14 cellular contexts compared by ENCODE assay signal in the genomic region with DNA sequence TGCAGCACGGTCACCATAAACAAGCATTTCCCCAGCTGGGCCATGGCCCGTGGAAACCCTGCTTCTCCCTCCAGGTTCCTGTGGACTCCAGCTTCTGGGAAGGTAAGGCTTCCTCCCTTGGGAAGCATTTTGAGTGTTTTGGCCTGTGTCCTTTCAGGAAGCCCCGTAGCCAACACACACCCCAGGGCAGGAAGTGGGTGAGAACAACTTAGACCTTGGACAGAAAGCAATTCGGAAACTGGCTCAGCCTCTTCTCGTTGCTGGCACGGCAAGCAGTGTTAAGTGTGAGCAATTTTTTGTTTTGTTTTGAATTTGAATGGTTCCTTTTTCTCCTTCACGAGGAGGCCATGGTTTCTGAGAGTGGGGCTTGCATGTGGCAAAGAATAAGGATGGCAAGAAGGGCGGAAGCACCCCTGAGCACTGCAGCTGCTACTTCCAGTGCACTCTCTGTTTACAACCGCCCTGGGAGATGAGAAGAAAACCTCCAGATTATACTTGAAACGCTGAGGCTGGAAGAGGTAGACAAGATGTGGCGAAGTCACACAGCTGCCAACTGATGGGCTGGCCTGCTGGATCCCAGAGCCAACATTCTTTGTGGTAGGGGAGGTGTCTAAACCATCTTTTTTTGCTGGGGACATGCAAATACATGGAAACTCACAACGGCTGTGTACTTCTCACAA. TPM values are rescaled to one million over a fixed set of nuclear protein-coding genes. Genes with fewer than 3 reads are reported as not detected.
A peak's percentile ranks its signal among the peaks of the same experiment; 100 is the strongest.
DNase-seq lines count a peak whose midpoint lies in the region; ATAC-seq, FAIRE-seq and TF ChIP-seq lines count a peak whose summit lies in the region.
"Had no signal": no experiment of that assay in that cellular context is flagged by ENCODE, and none has a peak within 500 bp of the region (broad histone marks: within the 10 kb centered on the region; RNA-seq: fewer than 3 reads in every experiment).

No MANE protein-coding gene starts in this region.

- TF ChIP-seq CTCF in K562 (IDR thresholded peaks at IDR 0.05 in 2 of 3, conservative IDR thresholded peaks at IDR 0.05 in 1 of 3; ENCODE audit: insufficient read depth in 2 of 3, low read depth in 1 of 3, low read length in 3 of 3) (no peak), mucosa of descending colon (IDR thresholded peaks at IDR 0.05) (no peak), colonic mucosa (IDR thresholded peaks at IDR 0.05) (no peak)

- POLR2A ChIA-PET in K562 (lab: Yijun Ruan, JAX), result no interaction called here

- CTCF ChIA-PET in K562 (lab: Yijun Ruan, JAX; ENCODE audit: low intra/inter-chr PET ratio), result no interaction called here

- peak overlapping the region; percentile 93 for H2AFZ ChIP-seq in K562 (ENCODE audit: low read depth, low read length)

- H3K9me3 ChIP-seq in K562 (replicated peaks; ENCODE audit: control insufficient read depth, insufficient read depth, low read depth, low read length), result no peaks in the 10 kb centered on the region; the same call in 1 of the 2 replicates
- H3K9me3 ChIP-seq in mucosa of descending colon, result no peaks in the 10 kb centered on the region
- no peaks in the 10 kb centered on the region for H3K9me3 ChIP-seq in colonic mucosa

- H4K20me1 ChIP-seq in K562 (replicated peaks; ENCODE audit: control insufficient read depth, insufficient read depth, low read length), result no peaks in the 10 kb centered on the region

- no peak for TF ChIP-seq EP300 in K562 (IDR thresholded peaks at IDR 0.05; ENCODE audit: low read length)

- in situ Hi-C loops in K562 (cut with MboI), result no loop called here

- FAIRE-seq in K562 (lab: Jason Lieb, UNC), result no peak

- no peak overlapping the region for H3K4me2 ChIP-seq in K562 (ENCODE audit: insufficient read depth, low read length)

- H3K79me2 ChIP-seq in K562 (ENCODE audit: control insufficient read depth, insufficient read depth, low read length), result no peaks in the 10 kb centered on the region

- H3K9ac ChIP-seq in K562 (ENCODE audit: insufficient read depth in 1 of 2, low read depth in 2 of 2, low read length in 2 of 2) (no peak overlapping the region), colonic mucosa (ENCODE audit: low read depth in 2 of 2, low read length in 2 of 2) (no peak overlapping the region)

- H3K4me1 ChIP-seq in K562 (replicated peaks in 1 of 2; ENCODE audit: control insufficient read depth in 2 of 2, insufficient read depth in 2 of 2, low read length in 2 of 2), result peaks cover 22 to 48% of the 10 kb centered on the region in 2 experiments
- no peaks in the 10 kb centered on the region for H3K4me1 ChIP-seq in mucosa of descending colon (ENCODE audit: low read depth)
- H3K4me1 ChIP-seq in colonic mucosa, result no peaks in the 10 kb centered on the region

- no peak for TF ChIP-seq POLR2A in K562 (conservative IDR thresholded peaks at IDR 0.05)

- H3K36me3 ChIP-seq in K562 (ENCODE audit: control insufficient read depth, insufficient read depth, low read length) (no peaks in the 10 kb centered on the region), mucosa of descending colon (ENCODE audit: low read depth) (no peaks in the 10 kb centered on the region), colonic mucosa (no peaks in the 10 kb centered on the region)

- H3K9me1 ChIP-seq in K562 (ENCODE audit: control insufficient read depth, insufficient read depth, low read length), result no peaks in the 10 kb centered on the region

- DNase-seq in Ammon's horn (ENCODE audit: low spot score) (peak; percentile 57), K562 (ENCODE audit: extremely low read depth in 1 of 4, low spot score in 3 of 4) (no peak), mucosa of descending colon (peak in 1 of 3 donors; percentile 10), colonic mucosa (no peak), DMS114 treated with DMSO at 0.1 percent for 48 hours (lab: John Stamatoyannopoulos, UW; ENCODE audit: unreplicated experiment) (no peak)
- no peak for DNase-seq in activated naive CD4-positive, alpha-beta T cell treated with Interleukin-2 at 50 U/mL for 16 hours
- DNase-seq: activated naive CD4-positive, alpha-beta T cell; Calu3; NCI-H1694; stimulated activated CD4-positive, alpha-beta T cell treated with anti-CD3 and anti-CD28 coated beads, Interleukin-4, amount 100 ng/mL, for 24 hours; T-helper 9 cell had no signal

- 76% methylated on average over 12 of the region's 12 CpGs for WGBS in K562 (ENCODE audit: insufficient coverage, low coverage, missing lambda C conversion rate)

- peak overlapping the region; percentile 15; the same call in 1 of the 3 replicates for H3K27ac ChIP-seq in K562 (ENCODE audit: extremely low read depth, low read depth, low read length)
- no peak overlapping the region for H3K27ac ChIP-seq in colonic mucosa
- H3K27ac ChIP-seq: epithelial cell of prostate had no signal

- H3K27me3 ChIP-seq in K562 (ENCODE audit: control insufficient read depth in 2 of 2, insufficient read depth in 2 of 2, low read length in 2 of 2) (no peaks in the 10 kb centered on the region), colonic mucosa (no peaks in the 10 kb centered on the region)

- no peak for TF ChIP-seq RAD21 in K562 (CRISPR knock-in tag; conservative IDR thresholded peaks at IDR 0.05 in 1 of 2, IDR thresholded peaks at IDR 0.05 in 1 of 2)

- ATAC-seq in GM21528 (IDR thresholded peaks at IDR 0.05; ENCODE audit: low FRiP score, unreplicated experiment) (peak; percentile 64), K562 (no peak), mucosa of descending colon (peak; percentile 42), GM18858 (IDR thresholded peaks at IDR 0.05; ENCODE audit: unreplicated experiment) (no peak)

- BruUV-seq in K562 (replicated peaks; lab: Mats Ljungman, UMichigan), result no TSS peak

- H3K4me3 ChIP-seq in K562, result no peak overlapping the region
- H3K4me3 ChIP-seq in mucosa of descending colon, result no peak overlapping the region
- no peak overlapping the region for H3K4me3 ChIP-seq in colonic mucosa

- intact Hi-C loops in K562 (cut with micrococcal nuclease) (no loop called here), mucosa of descending colon (cut with DNase I, micrococcal nuclease) (no loop called here), colonic mucosa (cut with DNase I) (no loop called here)

TF ChIP-seq in K562, 482 proteins besides CTCF, POLR2A, EP300 and RAD21 (continues in another document):
- TF ChIP-seq SPI1 (IDR thresholded peaks at IDR 0.05; ENCODE audit: borderline replicate concordance, low read depth, low read length), result 0 out of 2 replicates have a peak, but pooled peaks have one; percentile 7

RNA-seq across cellular contexts. Expression of a gene that starts 14.1 kb away (rescaled TPM):
- not detected in 2 replicates for total RNA-seq in K562 (2011; cell fraction: chromatin; rRNA removed; ENCODE audit: low replicate concordance)
- total RNA-seq in K562 (2011; cell fraction: nucleolus; rRNA removed), result not detected in 2 replicates
- total RNA-seq in K562 (2011; cell fraction: nucleoplasm; rRNA removed), result not detected in 2 replicates
- not detected in 2 replicates for total RNA-seq in K562 (2014; rRNA removed)
- not detected in 2 replicates for total RNA-seq in K562 (2014; rRNA removed; fragmentation: Illumina TruSeq; extraction: Trizol)
- total RNA-seq in K562 (2015; rRNA removed; fragmentation: Illumina TruSeq; extraction: Trizol), result not detected in 2 replicates
- total RNA-seq in K562 (2021), result not detected in 2 replicates
- polyA plus RNA-seq in K562 (2011; rRNA removed), result not detected in 2 replicates
- not detected in 2 replicates for polyA plus RNA-seq in K562 (2011; cell fraction: cytosol; rRNA removed)
- polyA plus RNA-seq in K562 (2011; cell fraction: nucleus; rRNA removed), result not detected in 2 replicates
- polyA plus RNA-seq in K562 (2012), result 0.19 TPM in 1 of 2 replicates, not detected in the other
- polyA plus RNA-seq in K562 (2014; fragmentation: Illumina TruSeq; extraction: Trizol), result not detected in 2 replicates
- not detected for polyA plus RNA-seq in K562 (2014; fragmentation: Nextera tagmentation; extraction: Ambion mirVana)
- polyA plus RNA-seq in K562 (2014; rRNA removed), result not detected in 2 replicates
- polyA minus RNA-seq in K562 (2011; rRNA and poly(A)+ RNA removed), result not detected in 2 replicates
- not detected in 2 replicates for polyA minus RNA-seq in K562 (2011; cell fraction: cytosol; rRNA and poly(A)+ RNA removed)
- not detected in 2 replicates for polyA minus RNA-seq in K562 (2011; cell fraction: nucleus; rRNA and poly(A)+ RNA removed)
- 1 to 10 TPM in 1 of 3 donors, under 1 TPM in 1, not detected in 1; 0.29 to 1.0 TPM for total RNA-seq in mucosa of descending colon
- under 1 TPM in 1 of 2 donors, not detected in 1; 0.90 TPM for total RNA-seq in colonic mucosa
- total RNA-seq: Calu3 had no signal

RNA-seq across cellular contexts. Expression of a gene that starts 17.9 kb away (rescaled TPM):
- total RNA-seq in K562 (2011; cell fraction: chromatin; rRNA removed; ENCODE audit: low replicate concordance), result 0.21 and 0.23 TPM in 2 replicates
- total RNA-seq in K562 (2011; cell fraction: nucleolus; rRNA removed), result 0.13 TPM in 1 of 2 replicates, not detected in the other
- total RNA-seq in K562 (2011; cell fraction: nucleoplasm; rRNA removed), result 0.15 and 0.53 TPM in 2 replicates
- total RNA-seq in K562 (2014; rRNA removed) (0.08 TPM in 1 of 2 replicates, not detected in the other), K562 (2014; rRNA removed; fragmentation: Illumina TruSeq; extraction: Trizol) (0.11 and 0.16 TPM in 2 replicates), K562 (2015; rRNA removed; fragmentation: Illumina TruSeq; extraction: Trizol) (0.07 and 0.08 TPM in 2 replicates), K562 (2021) (0.18 and 0.20 TPM in 2 replicates), mucosa of descending colon (1 to 10 TPM in 2 of 3 donors, under 1 TPM in 1; 0.67 to 2.2 (median 1.1) TPM), colonic mucosa (under 1 TPM; 0.64 to 0.82 TPM)
- polyA plus RNA-seq in K562 (2011; rRNA removed) (not detected in 2 replicates), K562 (2014; fragmentation: Illumina TruSeq; extraction: Trizol) (0.10 and 0.12 TPM in 2 replicates), K562 (2014; fragmentation: Nextera tagmentation; extraction: Ambion mirVana) (under 1 TPM; 0.03 to 0.04 TPM), K562 (2014; rRNA removed) (0.05 and 0.22 TPM in 2 replicates)
- 0.01 and 0.04 TPM in 2 replicates for polyA plus RNA-seq in K562 (2011; cell fraction: cytosol; rRNA removed)
- polyA plus RNA-seq in K562 (2011; cell fraction: nucleus; rRNA removed), result 0.14 TPM in 1 of 2 replicates, not detected in the other
- 0.30 and 0.71 TPM in 2 replicates for polyA plus RNA-seq in K562 (2012)
- 0.06 TPM in 1 of 2 replicates, not detected in the other for polyA minus RNA-seq in K562 (2011; rRNA and poly(A)+ RNA removed)
- not detected in 2 replicates for polyA minus RNA-seq in K562 (2011; cell fraction: cytosol; rRNA and poly(A)+ RNA removed)
- polyA minus RNA-seq in K562 (2011; cell fraction: nucleus; rRNA and poly(A)+ RNA removed), result 0.13 TPM in 1 of 2 replicates, not detected in the other
- total RNA-seq: Calu3 had no signal

Comparison
In these comparisons a context has a peak if more than half of its experiments do, and no peak if none do; other contexts are left out.
1. ATAC-seq: peak in GM21528 (single experiment) and mucosa of descending colon (single experiment); none in K562 (single experiment) and GM18858 (single experiment).